Comparison of ENCODE assay signal across 8 cellular contexts in the genomic region with DNA sequence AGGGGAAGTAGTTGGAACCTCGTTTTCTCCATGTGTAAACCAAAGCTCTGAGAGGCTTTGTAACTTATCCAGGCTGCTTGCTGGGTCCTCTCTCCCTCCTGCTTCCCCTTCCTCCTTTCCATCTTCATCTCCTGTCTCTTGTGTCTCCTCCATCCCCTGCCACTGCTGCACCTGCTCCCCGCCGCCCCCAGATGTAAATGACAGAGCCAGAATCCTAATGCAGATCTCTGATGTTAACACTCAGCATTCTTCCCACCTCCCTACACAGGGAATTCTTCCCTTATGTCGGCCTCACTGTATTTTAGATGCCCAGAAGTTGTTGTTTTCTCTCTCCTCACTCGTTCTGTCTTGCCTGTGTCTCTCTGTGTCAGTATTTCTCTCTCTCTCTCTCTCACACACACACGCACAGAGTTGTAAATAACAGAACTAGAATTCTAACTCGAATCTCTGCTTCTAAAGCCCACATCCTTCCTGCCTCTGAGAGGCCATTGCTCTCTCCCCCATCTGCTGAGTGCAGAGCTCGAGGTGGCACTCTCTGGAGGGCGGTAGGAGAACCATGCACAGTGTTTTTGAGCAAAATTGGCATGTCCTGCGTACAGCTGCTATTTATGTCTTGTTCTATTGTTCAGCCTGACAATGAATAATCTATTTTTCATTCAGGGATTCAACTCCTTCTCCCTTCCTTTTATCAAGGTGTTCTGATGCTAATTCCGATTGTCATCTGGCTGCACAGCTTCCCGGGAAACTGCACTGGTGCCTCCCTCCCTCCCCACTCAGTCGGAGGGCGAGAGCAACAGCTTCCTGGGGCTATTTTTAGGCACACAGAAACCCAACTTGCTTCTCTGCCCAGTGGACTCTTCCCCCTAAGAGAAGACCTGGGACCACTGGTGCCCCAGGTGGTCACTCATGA.
DNase-seq lines count a peak whose midpoint lies in the region; ATAC-seq, FAIRE-seq and TF ChIP-seq lines count a peak whose summit lies in the region.

No MANE protein-coding gene starts in this region.

- ATAC-seq in GM21825 (IDR thresholded peaks at IDR 0.05; ENCODE audit: unreplicated experiment) (peak; percentile 89), left ventricle myocardium superior (peak; percentile 65)

- no peaks in the 10 kb centered on the region for H3K27me3 ChIP-seq in tibial nerve

- TF ChIP-seq CTCF in GM12865 (IDR thresholded peaks at IDR 0.05; ENCODE audit: insufficient read depth, low read depth, low read length, missing control alignments): no peak
- no peak for TF ChIP-seq CTCF in VCaP (conservative IDR thresholded peaks at IDR 0.05)
- no peak for TF ChIP-seq CTCF in tibial nerve (IDR thresholded peaks at IDR 0.05)
- no peak for TF ChIP-seq CTCF in D721Med (IDR thresholded peaks at IDR 0.05; ENCODE audit: insufficient read depth, missing control alignments)

- H3K4me1 ChIP-seq in tibial nerve: peaks cover 0 to 26% (median 0%) of the 10 kb centered on the region in 4 donors

- 61 to 63% methylated on average over 14 of the region's 14 CpGs for WGBS in tibial nerve, 2 donors

- no peak for TF ChIP-seq EP300 in tibial nerve (IDR thresholded peaks at IDR 0.05)

- H3K27ac ChIP-seq in VCaP: peak overlapping the region; percentile 72; the same call in 1 of the 2 replicates
- no peak overlapping the region for H3K27ac ChIP-seq in tibial nerve

- no peak for FAIRE-seq in D721Med (lab: Jason Lieb, UNC)

- H3K9me3 ChIP-seq in tibial nerve: no peaks in the 10 kb centered on the region

- intact Hi-C loops in left ventricle myocardium superior (cut with micrococcal nuclease): no loop called here

- no peaks in the 10 kb centered on the region for H3K36me3 ChIP-seq in tibial nerve

- DNase-seq in GM12865 (ENCODE audit: low read depth): peak; percentile 42
- no peak for DNase-seq in left ventricle myocardium superior
- DNase-seq in tibial nerve (ENCODE audit: low spot score in 2 of 2): no peak
- DNase-seq in AG08396 (ENCODE audit: low spot score): no peak
- no peak for DNase-seq in D721Med (ENCODE audit: insufficient read length, low spot score)
- no peak for DNase-seq in NCI-H2196 (lab: John Stamatoyannopoulos, UW; ENCODE audit: unreplicated experiment)

- no peak for TF ChIP-seq POLR2A in tibial nerve (IDR thresholded peaks at IDR 0.05)

- no peak overlapping the region for H3K4me3 ChIP-seq in GM12865 (ENCODE audit: low read depth, low read length)
- no peak overlapping the region for H3K4me3 ChIP-seq in tibial nerve
